In genomic region chr15:57541805-57542504, GRCh38 we compare ENCODE assay signal across 9 cellular contexts. TPM values are rescaled to one million over a fixed set of nuclear protein-coding genes. Genes with fewer than 3 reads are reported as not detected.
DNase-seq lines count a peak whose midpoint lies in the region; ATAC-seq and TF ChIP-seq lines count a peak whose summit lies in the region.
"Had no signal": no experiment of that assay in that cellular context is flagged by ENCODE, and none has a peak within 500 bp of the region (broad histone marks: within the 10 kb centered on the region; RNA-seq: fewer than 3 reads in every experiment).

No MANE protein-coding gene starts in this region.

- H3K4me3 ChIP-seq in RWPE2 (ENCODE audit: severe bottlenecking) (no peak overlapping the region), upper lobe of right lung (no peak overlapping the region)

- peak; percentile 69 for ATAC-seq in RWPE2 (ENCODE audit: low read depth)
- peak; percentile 69 for ATAC-seq in upper lobe of right lung
- no peak for ATAC-seq in HG03432 (IDR thresholded peaks at IDR 0.05; ENCODE audit: unreplicated experiment)

- no peaks in the 10 kb centered on the region for H3K9me3 ChIP-seq in RWPE2 (ENCODE audit: severe bottlenecking)
- no peaks in the 10 kb centered on the region for H3K9me3 ChIP-seq in upper lobe of right lung

- intact Hi-C loops in upper lobe of right lung (cut with DNase I), result no loop called here

- no peaks in the 10 kb centered on the region for H3K36me3 ChIP-seq in RWPE2 (ENCODE audit: low read depth)
- H3K36me3 ChIP-seq in upper lobe of right lung, result no peaks in the 10 kb centered on the region

- DNase-seq in Daoy (ENCODE audit: low read depth), result peak; percentile 60
- peak; percentile 72 for DNase-seq in HT1080 (ENCODE audit: low read depth)
- DNase-seq in RWPE2 (ENCODE audit: low spot score), result peak; percentile 64
- DNase-seq in dermis microvascular lymphatic vessel endothelial cell (ENCODE audit: low read depth in 2 of 2), result peak; percentile 49 to 72
- DNase-seq in lung microvascular endothelial cell (ENCODE audit: low read depth in 2 of 2), result peak; percentile 76
- DNase-seq in upper lobe of right lung, result no peak
- DNase-seq in NCI-H2029 treated with DMSO at 0.1 percent for 48 hours (lab: John Stamatoyannopoulos, UW), result no peak

- TF ChIP-seq CTCF in RWPE2 (IDR thresholded peaks at IDR 0.05; ENCODE audit: poor library complexity, severe bottlenecking) (peak; percentile 99), upper lobe of right lung (IDR thresholded peaks at IDR 0.05) (peak; percentile 81)

- no peak overlapping the region for H3K27ac ChIP-seq in RWPE2 (ENCODE audit: poor library complexity, severe bottlenecking)
- no peak overlapping the region for H3K27ac ChIP-seq in upper lobe of right lung

- H3K27me3 ChIP-seq in RWPE2 (ENCODE audit: insufficient read depth, poor library complexity, severe bottlenecking) (no peaks in the 10 kb centered on the region), upper lobe of right lung (no peaks in the 10 kb centered on the region)

- H3K4me1 ChIP-seq in RWPE2 (ENCODE audit: insufficient read depth, poor library complexity, severe bottlenecking) (no peaks in the 10 kb centered on the region), upper lobe of right lung (no peaks in the 10 kb centered on the region)

RNA-seq across cellular contexts. Expression of gene MYZAP, which starts 49.7 kb away (rescaled TPM):
- total RNA-seq in Daoy (2014; rRNA removed; shearing (Covaris generic)), result 1.2 and 1.4 TPM in 2 replicates
- 1.8 and 2.1 TPM in 2 replicates for total RNA-seq in HT1080 (2014; rRNA removed; shearing (Covaris generic))
- polyA plus RNA-seq in HT1080 (2015; cell fraction: cytosol; rRNA removed), result 2.3 and 4.0 TPM in 2 replicates
- polyA plus RNA-seq in HT1080 (2015; cell fraction: nucleus; rRNA removed), result 1.8 and 2.1 TPM in 2 replicates
- total RNA-seq in dermis microvascular lymphatic vessel endothelial cell, result 37.2 and 45.7 TPM in 2 replicates
- total RNA-seq in lung microvascular endothelial cell, result 49.7 and 86.3 TPM in 2 replicates
- 30.9 TPM for total RNA-seq in upper lobe of right lung
- total RNA-seq: activated CD8-positive, alpha-beta memory T cell treated with anti-CD3 and anti-CD28 coated beads for 36 hours had no signal

Comparison
In these comparisons a context has a peak if more than half of its experiments do, and no peak if none do; other contexts are left out.
1. DNase-seq: peak in Daoy (single experiment), HT1080 (single experiment), RWPE2 (single experiment), dermis microvascular lymphatic vessel endothelial cell (2 of 2) and lung microvascular endothelial cell (2 of 2); none in upper lobe of right lung (single experiment) and NCI-H2029 treated with DMSO at 0.1 percent for 48 hours (single experiment).
2. RNA of gene MYZAP, which starts 49.7 kb away (total RNA-seq): 49.7 to 86.3 TPM in lung microvascular endothelial cell, 37.2 to 45.7 TPM in dermis microvascular lymphatic vessel endothelial cell and 30.9 TPM in upper lobe of right lung (single experiment); 1.8 to 2.1 TPM in HT1080 and 1.2 to 1.4 TPM in Daoy; every median in the first group is over 10 times any median in the second.